In the genomic region with DNA sequence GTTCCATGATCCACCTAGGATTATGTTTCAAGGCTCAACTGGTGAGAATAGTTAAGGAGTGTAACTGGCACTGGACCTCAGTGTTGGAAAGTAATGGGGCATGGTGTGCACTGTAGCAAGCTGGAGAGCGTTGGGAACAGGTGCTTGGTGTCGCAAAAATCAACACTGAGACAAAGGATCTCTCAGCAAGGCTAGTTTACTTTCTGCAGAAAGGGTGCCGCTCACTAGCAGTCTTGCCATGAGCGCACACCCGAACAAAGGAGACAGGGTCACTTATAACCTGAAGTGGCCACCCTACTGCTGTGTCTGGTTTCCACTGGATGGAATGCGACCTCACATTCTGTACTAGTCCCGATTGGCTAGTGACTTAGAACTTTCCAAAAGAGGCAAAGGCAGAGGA, we compare ENCODE assay signal across 18 cellular contexts.
DNase-seq lines count a peak whose midpoint lies in the region; ATAC-seq, FAIRE-seq and TF ChIP-seq lines count a peak whose summit lies in the region.
"Had no signal": no experiment of that assay in that cellular context is flagged by ENCODE, and none has a peak within 500 bp of the region (broad histone marks: within the 10 kb centered on the region; RNA-seq: fewer than 3 reads in every experiment).

No MANE protein-coding gene starts in this region.

- H3K27ac ChIP-seq in HepG2 (ENCODE audit: extremely low read length, insufficient read depth, low read length), result no peak overlapping the region
- no peak overlapping the region for H3K27ac ChIP-seq in right lobe of liver
- H3K27ac ChIP-seq in GM12878 (ENCODE audit: control insufficient read depth, insufficient read depth), result no peak overlapping the region
- H3K27ac ChIP-seq: 22Rv1, A549, C4-2B had no signal

- peaks cover 9% of the 10 kb centered on the region for H3K4me1 ChIP-seq in HepG2 (ENCODE audit: insufficient read depth, low read length)
- H3K4me1 ChIP-seq in right lobe of liver, result no peaks in the 10 kb centered on the region
- no peaks in the 10 kb centered on the region for H3K4me1 ChIP-seq in GM12878 (ENCODE audit: control insufficient read depth, insufficient read depth, low read length)

- no peak for TF ChIP-seq EP300 in HepG2 (IDR thresholded peaks at IDR 0.05; ENCODE audit: low read depth in 2 of 2, low read length in 2 of 2)
- no peak for TF ChIP-seq EP300 in HepG2 (CRISPR knock-in tag; IDR thresholded peaks at IDR 0.05; ENCODE audit: borderline replicate concordance)
- no peak for TF ChIP-seq EP300 in GM12878 (IDR thresholded peaks at IDR 0.05; ENCODE audit: borderline replicate concordance in 1 of 2, control insufficient read depth in 1 of 2, low read depth in 2 of 2, low read length in 2 of 2)

- H2AFZ ChIP-seq in HepG2 (ENCODE audit: low read length) (no peak overlapping the region), GM12878 (ENCODE audit: control insufficient read depth, low read depth, low read length) (no peak overlapping the region)

- H3K9me3 ChIP-seq in HepG2 (ENCODE audit: low read length), result peaks cover 13% of the 10 kb centered on the region
- H3K9me3 ChIP-seq in right lobe of liver, result no peaks in the 10 kb centered on the region
- peaks cover 6% of the 10 kb centered on the region; the same call in 2 of the 3 replicates for H3K9me3 ChIP-seq in GM12878 (replicated peaks; ENCODE audit: control insufficient read depth, insufficient read depth, low read length)

- H3K4me3 Mint-ChIP-seq in glutamatergic neuron (ENCODE audit: unreplicated experiment), result peak overlapping the region; percentile 2
- H3K4me3 Mint-ChIP-seq: CD4-positive, alpha-beta T cell had no signal

- intact Hi-C loops in HepG2 (cut with micrococcal nuclease; ENCODE audit: unreplicated experiment), result no loop called here
- intact Hi-C loops in right lobe of liver (cut with DNase I), result no loop called here
- intact Hi-C loops in GM12878 (cut with micrococcal nuclease; ENCODE audit: unreplicated experiment), result no loop called here

- H3K27me3 ChIP-seq in HepG2 (ENCODE audit: control insufficient read depth in 1 of 2, insufficient read depth in 2 of 2, low read length in 2 of 2), result no peaks in the 10 kb centered on the region
- no peaks in the 10 kb centered on the region for H3K27me3 ChIP-seq in right lobe of liver
- H3K27me3 ChIP-seq in GM12878 (replicated peaks in 1 of 2; ENCODE audit: control insufficient read depth in 2 of 2, insufficient read depth in 2 of 2, low read length in 1 of 2), result no peaks in the 10 kb centered on the region

- no peak for TF ChIP-seq CTCF in HepG2 (CRISPR knock-in tag; IDR thresholded peaks at IDR 0.05)
- no peak for TF ChIP-seq CTCF in right lobe of liver (IDR thresholded peaks at IDR 0.05)
- no peak for TF ChIP-seq CTCF in GM12878 (IDR thresholded peaks at IDR 0.05 in 2 of 3, conservative IDR thresholded peaks at IDR 0.05 in 1 of 3; ENCODE audit: control insufficient read depth in 2 of 3, extremely low read depth in 1 of 3, insufficient read depth in 1 of 3, low read depth in 3 of 3, low read length in 3 of 3)
- no peak for TF ChIP-seq CTCF in glutamatergic neuron (IDR thresholded peaks at IDR 0.05; ENCODE audit: partially characterized antibody, unreplicated experiment)

- no TSS peak for BruUV-seq in HepG2 (replicated peaks; lab: Mats Ljungman, UMichigan)
- BruUV-seq in GM12878 (replicated peaks; lab: Mats Ljungman, UMichigan), result no TSS peak

- ATAC-seq in HepG2, result no peak
- no peak for ATAC-seq in right lobe of liver
- no peak for ATAC-seq in GM12878
- no peak for ATAC-seq in GM19452 (IDR thresholded peaks at IDR 0.05; ENCODE audit: unreplicated experiment)
- ATAC-seq: A549 had no signal

- no peak overlapping the region for H3K27ac Mint-ChIP-seq in glutamatergic neuron (ENCODE audit: unreplicated experiment)
- H3K27ac Mint-ChIP-seq: CD4-positive, alpha-beta T cell had no signal

- H3K27me3 Mint-ChIP-seq in glutamatergic neuron (ENCODE audit: unreplicated experiment), result peaks cover 1% of the 10 kb centered on the region
- H3K27me3 Mint-ChIP-seq: CD4-positive, alpha-beta T cell had no signal

- in situ Hi-C loops in HepG2 (cut with HindIII; ENCODE audit: extremely low pct_ligation_motif_present, low pct_unique_long_range_greater_than_20kb) (no loop called here), GM12878 (cut with MboI) (no loop called here)

- peaks cover 5% of the 10 kb centered on the region for H3K9me3 Mint-ChIP-seq in glutamatergic neuron (ENCODE audit: unreplicated experiment)

- H4K20me1 ChIP-seq in HepG2 (ENCODE audit: insufficient read depth, low read length) (no peaks in the 10 kb centered on the region), GM12878 (ENCODE audit: control insufficient read depth, insufficient read depth) (no peaks in the 10 kb centered on the region)

- peaks cover 6% of the 10 kb centered on the region for H3K36me3 Mint-ChIP-seq in glutamatergic neuron (ENCODE audit: unreplicated experiment)

- FAIRE-seq in HepG2 (lab: Jason Lieb, UNC), result no peak
- no peak for FAIRE-seq in GM12878 (lab: Jason Lieb, UNC)
- peak; percentile 52 for FAIRE-seq in urothelium cell line (lab: Jason Lieb, UNC)
- FAIRE-seq: A549, D721Med, G401.6, H54 had no signal

- POLR2A ChIA-PET in HepG2 (lab: Yijun Ruan, JAX) (no interaction called here), GM12878 (lab: Charles Lee) (no interaction called here)

- H3K4me3 ChIP-seq in HepG2 (replicated peaks in 1 of 3; ENCODE audit: insufficient read depth in 1 of 3, low read depth in 2 of 3, low read length in 3 of 3) (no peak overlapping the region), right lobe of liver (no peak overlapping the region), GM12878 (no peak overlapping the region)
- H3K4me3 ChIP-seq: A549 had no signal

- SMC1A ChIA-PET in GM12878 (lab: Charles Lee; ENCODE audit: uncharacterized antibody, unreplicated experiment), result no interaction called here

- no peak for TF ChIP-seq POLR2A in HepG2 (IDR thresholded peaks at IDR 0.05; ENCODE audit: insufficient read depth in 1 of 2, low read depth in 2 of 2, low read length in 2 of 2)
- no peak for TF ChIP-seq POLR2A in right lobe of liver (IDR thresholded peaks at IDR 0.05)
- TF ChIP-seq POLR2A in GM12878 (IDR thresholded peaks at IDR 0.05; ENCODE audit: low read depth, low read length), result no peak

- H3K9ac ChIP-seq in HepG2 (ENCODE audit: insufficient read depth, low read depth, low read length) (no peak overlapping the region), GM12878 (ENCODE audit: control insufficient read depth, insufficient read depth, low read length) (no peak overlapping the region)

- H3K4me1 Mint-ChIP-seq in glutamatergic neuron (ENCODE audit: low read depth, unreplicated experiment), result no peaks in the 10 kb centered on the region

- TF ChIP-seq RAD21 in HepG2 (CRISPR knock-in tag; IDR thresholded peaks at IDR 0.05) (no peak), GM12878 (IDR thresholded peaks at IDR 0.05; ENCODE audit: insufficient read depth, low read depth, low read length) (no peak)

- no peak overlapping the region for H3K4me2 ChIP-seq in HepG2 (ENCODE audit: low read depth, low read length)
- H3K4me2 ChIP-seq in GM12878 (ENCODE audit: control insufficient read depth, insufficient read depth), result no peak overlapping the region
- H3K4me2 ChIP-seq: A549 had no signal

- no peaks in the 10 kb centered on the region for H3K79me2 ChIP-seq in HepG2 (ENCODE audit: insufficient read depth, low read length)
- H3K79me2 ChIP-seq in GM12878 (ENCODE audit: control insufficient read depth, insufficient read depth, low read length), result no peaks in the 10 kb centered on the region

- CTCF ChIA-PET in HepG2 (lab: Yijun Ruan, JAX; ENCODE audit: low intra/inter-chr PET ratio, low total read pairs), result no interaction called here
- CTCF ChIA-PET in GM12878 (lab: Yijun Ruan, JAX), result interaction anchor here (1.6 kb wide), 1 partner anchor 14 kb away, joined by 3 read pairs; no protein-coding TSS in a partner anchor

- RAD21 ChIA-PET in GM12878 (lab: Charles Lee; ENCODE audit: unreplicated experiment), result no interaction called here

- DNase-seq in HepG2 (ENCODE audit: low spot score), result no peak
- no peak for DNase-seq in right lobe of liver
- no peak for DNase-seq in GM12878 (ENCODE audit: low read depth, low spot score)
- no peak for DNase-seq in glutamatergic neuron
- no peak for DNase-seq in urothelium cell line (ENCODE audit: low spot score)
- DNase-seq in NOMO-1 (lab: John Stamatoyannopoulos, UW; ENCODE audit: unreplicated experiment in 2 of 2), result no peak
- DNase-seq in cortex of kidney (lab: John Stamatoyannopoulos, UW), result no peak
- DNase-seq: AML-193; Caco-2; CD4-positive, alpha-beta T cell; HCEC 1CT had no signal

- H3K36me3 ChIP-seq in HepG2 (replicated peaks in 1 of 2; ENCODE audit: control insufficient read depth in 1 of 2, insufficient read depth in 2 of 2, low read length in 2 of 2) (no peaks in the 10 kb centered on the region), right lobe of liver (no peaks in the 10 kb centered on the region), GM12878 (ENCODE audit: control insufficient read depth in 2 of 2, insufficient read depth in 2 of 2, low read length in 1 of 2) (no peaks in the 10 kb centered on the region)

- 36% methylated on average over 7 of the region's 7 CpGs for WGBS in HepG2 (ENCODE audit: low lambda C conversion rate)
- 93% methylated on average over 7 of the region's 7 CpGs for WGBS in right lobe of liver (ENCODE audit: insufficient coverage, low coverage, low lambda C conversion rate, missing lambda C conversion rate)
- 98% methylated on average over 7 of the region's 7 CpGs for WGBS in GM12878 (ENCODE audit: insufficient coverage, insufficient replicate concordance, low lambda C conversion rate, missing lambda C conversion rate)

TF ChIP-seq in HepG2, 621 proteins besides CTCF, POLR2A, EP300 and RAD21:
- TF ChIP-seq ZNF10 (CRISPR knock-in tag; IDR thresholded peaks at IDR 0.05; ENCODE audit: borderline replicate concordance, low read depth), result no peak
- peak; percentile 93; the same call in 1 of the 2 replicates for TF ChIP-seq ZNF562 (CRISPR knock-in tag; IDR thresholded peaks at IDR 0.05; ENCODE audit: borderline replicate concordance)

TF ChIP-seq in GM12878, 131 proteins besides CTCF, POLR2A, EP300 and RAD21:
- TF ChIP-seq, protein P1, sequence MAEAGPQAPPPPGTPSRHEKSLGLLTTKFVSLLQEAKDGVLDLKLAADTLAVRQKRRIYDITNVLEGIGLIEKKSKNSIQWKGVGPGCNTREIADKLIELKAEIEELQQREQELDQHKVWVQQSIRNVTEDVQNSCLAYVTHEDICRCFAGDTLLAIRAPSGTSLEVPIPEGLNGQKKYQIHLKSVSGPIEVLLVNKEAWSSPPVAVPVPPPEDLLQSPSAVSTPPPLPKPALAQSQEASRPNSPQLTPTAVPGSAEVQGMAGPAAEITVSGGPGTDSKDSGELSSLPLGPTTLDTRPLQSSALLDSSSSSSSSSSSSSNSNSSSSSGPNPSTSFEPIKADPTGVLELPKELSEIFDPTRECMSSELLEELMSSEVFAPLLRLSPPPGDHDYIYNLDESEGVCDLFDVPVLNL (IDR thresholded peaks at IDR 0.05; ENCODE audit: low read depth, low read length), result no peak
- peak; percentile 94; the same call in 1 of the 2 replicates for TF ChIP-seq CBX5 (IDR thresholded peaks at IDR 0.05; ENCODE audit: low read depth)
- TF ChIP-seq RAD51 (IDR thresholded peaks at IDR 0.05), result no peak
- TF ChIP-seq CBX3 (IDR thresholded peaks at IDR 0.05; ENCODE audit: borderline replicate concordance, low read depth), result 0 out of 2 replicates have a peak, but pooled peaks have one; percentile 9

Comparison
In these comparisons a context has a peak if more than half of its experiments do, and no peak if none do; other contexts are left out.
1. Of the 75 proteins assayed by ChIP-seq in both HepG2 and GM12878: peak only in HepG2: none; only in GM12878: CBX5; in both: none; in neither: 74.